Comparison of ENCODE assay signal across 2 cellular contexts in genomic region chr16:85753559-85753958, GRCh38.
TF ChIP-seq lines count a peak whose summit lies in the region.

No MANE protein-coding gene starts in this region.

TF ChIP-seq in IMR-90, 13 proteins besides CTCF, POLR2A, EP300 and RAD21:
- TF ChIP-seq RCOR1 (IDR thresholded peaks at IDR 0.05; ENCODE audit: insufficient replicate concordance, low read length): no peak
- no peak for TF ChIP-seq USF2 (IDR thresholded peaks at IDR 0.05; ENCODE audit: low read depth, low read length)
- no peak for TF ChIP-seq MAZ (IDR thresholded peaks at IDR 0.05; ENCODE audit: borderline replicate concordance, low read depth, low read length)

TF ChIP-seq in H1, 55 proteins besides CTCF, POLR2A, EP300 and RAD21:
- TF ChIP-seq CHD7 (IDR thresholded peaks at IDR 0.05; ENCODE audit: insufficient replicate concordance, low read length) (no peak), EGR1 (IDR thresholded peaks at IDR 0.05; ENCODE audit: borderline replicate concordance, low read depth, low read length) (no peak), HDAC2 (IDR thresholded peaks at IDR 0.05; ENCODE audit: borderline replicate concordance in 1 of 2, low read depth in 2 of 2, low read length in 2 of 2) (no peak), SIN3A (conservative IDR thresholded peaks at IDR 0.05 in 1 of 2, IDR thresholded peaks at IDR 0.05 in 1 of 2; ENCODE audit: low read depth in 1 of 2, low read length in 2 of 2) (no peak), SIRT6 (IDR thresholded peaks at IDR 0.05; ENCODE audit: low read length) (no peak), EZH2 (IDR thresholded peaks at IDR 0.05; ENCODE audit: low read depth, low read length, severe bottlenecking) (no peak), KDM4A (IDR thresholded peaks at IDR 0.05; ENCODE audit: low read depth, low read length, severe bottlenecking) (no peak)
